Comparison of ENCODE assay signal across 23 cellular contexts in genomic region chr7:21805793-21806192, GRCh38.
DNase-seq lines count a peak whose midpoint lies in the region; ATAC-seq, FAIRE-seq and TF ChIP-seq lines count a peak whose summit lies in the region.
"Had no signal": no experiment of that assay in that cellular context is flagged by ENCODE, and none has a peak within 500 bp of the region (broad histone marks: within the 10 kb centered on the region; RNA-seq: fewer than 3 reads in every experiment).

No MANE protein-coding gene starts in this region.

- DNase-seq in DMS53 (lab: John Stamatoyannopoulos, UW) (peak; percentile 64), DMS53 treated with DMSO at 0.1 percent for 48 hours (lab: John Stamatoyannopoulos, UW; ENCODE audit: unreplicated experiment) (no peak), pancreas (no peak), NCI-H226 (no peak)
- no peak for DNase-seq in activated naive CD4-positive, alpha-beta T cell treated with anti-CD3 and anti-CD28 coated beads, Interleukin-2, amount 10 ng/mL, durations not matched to agents 7 days and 5 days
- DNase-seq: AML-193; CD4-positive, alpha-beta T cell; CD8-positive, alpha-beta T cell; COR-L47; DMS 273 treated with DMSO at 0.1 percent for 48 hours; DMS153; DMS79; DND-41; GDM1 had no signal

- no peak overlapping the region for H3K4me3 Mint-ChIP-seq in activated naive CD4-positive, alpha-beta T cell treated with anti-CD3 and anti-CD28 coated beads, Interleukin-2, amount 10 ng/mL, durations not matched to agents 7 days and 5 days
- H3K4me3 Mint-ChIP-seq: B cell; CD4-positive, alpha-beta T cell; CD8-positive, alpha-beta T cell had no signal

- no peaks in the 10 kb centered on the region for H3K36me3 Mint-ChIP-seq in activated naive CD4-positive, alpha-beta T cell treated with anti-CD3 and anti-CD28 coated beads, Interleukin-2, amount 10 ng/mL, durations not matched to agents 7 days and 5 days
- H3K36me3 Mint-ChIP-seq: CD8-positive, alpha-beta T cell had no signal

- H3K9me3 ChIP-seq in pancreas = no peaks in the 10 kb centered on the region
- H3K9me3 ChIP-seq: A549 had no signal

- H3K4me1 ChIP-seq in pancreas = peaks cover 0 to 12% (median 0%) of the 10 kb centered on the region in 3 donors
- H3K4me1 ChIP-seq: A549; BLaER1 treated with 17β-estradiol and CSF1 and Interleukin-3, amounts not matched to agents 10 nM and 100 nM had no signal

- CTCF ChIA-PET in activated naive CD4-positive, alpha-beta T cell treated with anti-CD3 and anti-CD28 coated beads, Interleukin-2, amount 10 ng/mL, durations not matched to agents 7 days and 5 days (lab: Charles Lee) = no interaction called here

- no peak for TF ChIP-seq CTCF in pancreas (IDR thresholded peaks at IDR 0.05)

- no peaks in the 10 kb centered on the region for H3K4me1 Mint-ChIP-seq in activated naive CD4-positive, alpha-beta T cell treated with anti-CD3 and anti-CD28 coated beads, Interleukin-2, amount 10 ng/mL, durations not matched to agents 7 days and 5 days
- H3K4me1 Mint-ChIP-seq: B cell had no signal

- no peak overlapping the region for H3K27ac ChIP-seq in pancreas
- H3K27ac ChIP-seq: 22Rv1; A549; BLaER1 treated with 17β-estradiol and CSF1 and Interleukin-3, amounts not matched to agents 10 nM and 100 nM; C4-2B had no signal

- no peak overlapping the region for H3K4me3 ChIP-seq in pancreas
- H3K4me3 ChIP-seq: A549; BLaER1 treated with 17β-estradiol and CSF1 and Interleukin-3, amounts not matched to agents 10 nM and 100 nM; GM12878 had no signal

- no peaks in the 10 kb centered on the region for H3K9me3 Mint-ChIP-seq in activated naive CD4-positive, alpha-beta T cell treated with anti-CD3 and anti-CD28 coated beads, Interleukin-2, amount 10 ng/mL, durations not matched to agents 7 days and 5 days
- H3K9me3 Mint-ChIP-seq: CD4-positive, alpha-beta T cell; CD8-positive, alpha-beta T cell had no signal

- no peaks in the 10 kb centered on the region for H3K27me3 Mint-ChIP-seq in activated naive CD4-positive, alpha-beta T cell treated with anti-CD3 and anti-CD28 coated beads, Interleukin-2, amount 10 ng/mL, durations not matched to agents 7 days and 5 days
- H3K27me3 Mint-ChIP-seq: CD4-positive, alpha-beta T cell had no signal

- 7 to 16% methylated on average over 1 of the region's 1 CpG for WGBS in pancreas, 2 donors

- FAIRE-seq in islet of Langerhans (lab: Jason Lieb, UNC) (peak; percentile 100), pancreas (lab: Jason Lieb, UNC) (no peak)
- FAIRE-seq: A549, GM12878, GM12892, GM18507 had no signal

- H3K36me3 ChIP-seq in pancreas = no peaks in the 10 kb centered on the region
- H3K36me3 ChIP-seq: BLaER1 treated with 17β-estradiol and CSF1 and Interleukin-3, amounts not matched to agents 10 nM and 100 nM had no signal

- no peak overlapping the region for H3K27ac Mint-ChIP-seq in activated naive CD4-positive, alpha-beta T cell treated with anti-CD3 and anti-CD28 coated beads, Interleukin-2, amount 10 ng/mL, durations not matched to agents 7 days and 5 days
- H3K27ac Mint-ChIP-seq: B cell; CD4-positive, alpha-beta T cell; CD8-positive, alpha-beta T cell had no signal

- no peaks in the 10 kb centered on the region for H3K27me3 ChIP-seq in pancreas
- H3K27me3 ChIP-seq: BLaER1 treated with 17β-estradiol and CSF1 and Interleukin-3, amounts not matched to agents 10 nM and 100 nM had no signal

- intact Hi-C loops in pancreas (cut with DNase I) = no loop called here

- ATAC-seq in pancreas = peak; percentile 73 to 84 (median 78)
- ATAC-seq: A549; CD8-positive, alpha-beta T cell; GM12878 had no signal
